Comparison of ENCODE assay signal across 23 cellular contexts in the genomic region with DNA sequence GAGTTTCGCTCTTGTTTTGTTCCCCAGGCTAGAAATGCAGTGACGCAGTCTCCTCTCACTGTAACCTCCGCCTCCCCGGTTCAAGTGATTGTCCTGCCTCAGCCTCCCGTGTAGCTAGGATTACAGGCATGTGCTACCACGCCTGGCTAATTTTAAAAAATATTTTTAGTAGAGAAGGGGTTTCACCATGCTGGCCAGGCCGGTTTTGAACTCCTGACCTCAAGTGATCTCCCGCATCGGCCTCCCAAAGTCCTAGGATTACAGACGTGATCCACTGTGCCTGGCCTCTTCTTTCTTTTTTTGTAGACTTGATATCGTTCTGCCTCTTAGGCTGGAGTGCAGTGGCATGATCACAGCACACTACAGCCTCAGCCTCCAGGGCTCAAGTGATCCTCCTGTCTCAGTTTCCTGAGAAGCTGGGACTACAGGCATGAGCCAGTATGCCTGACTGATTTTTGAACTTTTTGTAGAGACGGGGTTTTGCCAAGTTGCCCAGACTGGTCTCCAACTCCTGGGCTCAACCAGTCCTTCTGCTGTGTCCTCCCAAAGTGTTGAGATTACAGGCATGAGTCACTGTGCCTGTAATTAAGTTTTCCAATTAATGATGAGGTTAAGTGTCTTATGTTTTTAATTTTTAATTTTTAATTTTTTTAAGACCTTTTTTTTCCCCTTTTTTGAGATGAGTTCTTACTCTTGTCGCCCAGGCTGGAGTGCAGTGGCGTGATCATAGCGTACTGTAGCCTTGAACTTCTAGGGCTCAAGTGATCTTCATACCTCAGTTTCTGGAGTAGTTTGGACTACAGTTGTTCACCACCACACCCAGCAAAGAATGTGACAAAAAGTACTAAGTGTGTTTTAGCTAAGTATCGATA. TPM values are rescaled to one million over a fixed set of nuclear protein-coding genes. Genes with fewer than 3 reads are reported as not detected.
A peak's percentile ranks its signal among the peaks of the same experiment; 100 is the strongest.
DNase-seq lines count a peak whose midpoint lies in the region; ATAC-seq, FAIRE-seq and TF ChIP-seq lines count a peak whose summit lies in the region.
"Had no signal": no experiment of that assay in that cellular context is flagged by ENCODE, and none has a peak within 500 bp of the region (broad histone marks: within the 10 kb centered on the region; RNA-seq: fewer than 3 reads in every experiment).

No MANE protein-coding gene starts in this region.

- no peaks in the 10 kb centered on the region for H3K4me1 ChIP-seq in astrocyte (ENCODE audit: insufficient read depth, low read length)
- peaks cover 53% of the 10 kb centered on the region for H3K4me1 ChIP-seq in HepG2 (ENCODE audit: insufficient read depth, low read length)
- H3K4me1 ChIP-seq in thyroid gland: peaks cover 21 to 31% of the 10 kb centered on the region in 2 donors

- H3K9me3 Mint-ChIP-seq in astrocyte (ENCODE audit: unreplicated experiment): no peaks in the 10 kb centered on the region
- H3K9me3 Mint-ChIP-seq: stimulated activated effector memory CD8-positive, alpha-beta T cell treated with anti-CD3 and anti-CD28 coated beads, Interleukin-12 subunit alpha, Interleukin-12 subunit beta, amount 100 ng/mL, for 72 hours had no signal

- FAIRE-seq in astrocyte (lab: Jason Lieb, UNC) (no peak), HepG2 (lab: Jason Lieb, UNC) (no peak)
- FAIRE-seq: TTC549 had no signal

- TF ChIP-seq CTCF in astrocyte (IDR thresholded peaks at IDR 0.05; ENCODE audit: insufficient read depth, low read depth, low read length) (no peak), HepG2 (CRISPR knock-in tag; IDR thresholded peaks at IDR 0.05) (no peak), thyroid gland (IDR thresholded peaks at IDR 0.05) (no peak), omental fat pad (IDR thresholded peaks at IDR 0.05) (no peak)

- no peak overlapping the region for H3K4me3 Mint-ChIP-seq in astrocyte (ENCODE audit: unreplicated experiment)
- H3K4me3 Mint-ChIP-seq: activated CD8-positive, alpha-beta memory T cell treated with anti-CD3 and anti-CD28 coated beads, Interleukin-2, amount 10 ng/mL, durations not matched to agents 7 days and 5 days; stimulated activated effector memory CD8-positive, alpha-beta T cell treated with anti-CD3 and anti-CD28 coated beads, Interleukin-12 subunit alpha, Interleukin-12 subunit beta, amount 100 ng/mL, for 72 hours had no signal

- POLR2A ChIA-PET in HEK293T (lab: Yijun Ruan, JAX): no interaction called here
- POLR2A ChIA-PET in HepG2 (lab: Yijun Ruan, JAX): interaction anchor here (1.3 kb wide), 1 partner anchor 63 kb away, joined by 5 read pairs; no protein-coding TSS in a partner anchor

- BruUV-seq in HepG2 (replicated peaks; lab: Mats Ljungman, UMichigan): no TSS peak

- H3K36me3 Mint-ChIP-seq in astrocyte (ENCODE audit: low read depth, unreplicated experiment): peaks cover 2% of the 10 kb centered on the region

- no peaks in the 10 kb centered on the region for H3K27me3 ChIP-seq in astrocyte (ENCODE audit: insufficient read depth, low read length)
- no peaks in the 10 kb centered on the region for H3K27me3 ChIP-seq in HepG2 (ENCODE audit: control insufficient read depth in 1 of 2, insufficient read depth in 2 of 2, low read length in 2 of 2)
- no peaks in the 10 kb centered on the region for H3K27me3 ChIP-seq in thyroid gland
- H3K27me3 ChIP-seq: adrenal gland, cardiac muscle cell had no signal

- no peak for TF ChIP-seq POLR2A in HepG2 (IDR thresholded peaks at IDR 0.05; ENCODE audit: insufficient read depth in 1 of 2, low read depth in 2 of 2, low read length in 2 of 2)
- no peak for TF ChIP-seq POLR2A in thyroid gland (IDR thresholded peaks at IDR 0.05)

- ATAC-seq in HepG2 (no peak), omental fat pad (ENCODE audit: low FRiP score) (no peak), HG02798 (IDR thresholded peaks at IDR 0.05; ENCODE audit: poor library complexity, unreplicated experiment) (no peak)
- ATAC-seq: activated CD8-positive, alpha-beta memory T cell treated with anti-CD3 and anti-CD28 coated beads, Interleukin-2, amount 10 ng/mL, durations not matched to agents 7 days and 5 days; right cardiac atrium; stimulated activated effector memory CD8-positive, alpha-beta T cell treated with anti-CD3 and anti-CD28 coated beads, Interleukin-12 subunit alpha, Interleukin-12 subunit beta, amount 100 ng/mL, for 72 hours had no signal

- H3K36me3 ChIP-seq in astrocyte (ENCODE audit: insufficient read depth, low read length): no peaks in the 10 kb centered on the region
- peaks cover 0 to 6% of the 10 kb centered on the region in 2 experiments; a peak in 2 of 5 replicates for H3K36me3 ChIP-seq in HepG2 (replicated peaks in 1 of 2; ENCODE audit: control insufficient read depth in 1 of 2, insufficient read depth in 2 of 2, low read length in 2 of 2)
- H3K36me3 ChIP-seq in thyroid gland: no peaks in the 10 kb centered on the region
- H3K36me3 ChIP-seq: adrenal gland, cardiac muscle cell, thoracic aorta had no signal

- H3K27ac ChIP-seq in astrocyte (ENCODE audit: low read depth, low read length): no peak overlapping the region
- H3K27ac ChIP-seq in HepG2 (ENCODE audit: extremely low read length, insufficient read depth, low read length): no peak overlapping the region
- no peak overlapping the region for H3K27ac ChIP-seq in thyroid gland
- H3K27ac ChIP-seq: adrenal gland, cardiac muscle cell, thoracic aorta had no signal

- H3K27ac Mint-ChIP-seq in astrocyte (ENCODE audit: unreplicated experiment): peak overlapping the region; percentile 26
- H3K27ac Mint-ChIP-seq: activated CD8-positive, alpha-beta memory T cell treated with anti-CD3 and anti-CD28 coated beads, Interleukin-2, amount 10 ng/mL, durations not matched to agents 7 days and 5 days had no signal

- CTCF ChIA-PET in HEK293T (lab: Yijun Ruan, JAX): interaction anchor here (2.6 kb wide), 1 partner anchor 8 kb away, joined by 11 read pairs; no protein-coding TSS in a partner anchor
- CTCF ChIA-PET in HepG2 (lab: Yijun Ruan, JAX; ENCODE audit: low intra/inter-chr PET ratio, low total read pairs): no interaction called here

- H3K9me3 ChIP-seq in astrocyte (ENCODE audit: insufficient read depth, low read depth, low read length): no peaks in the 10 kb centered on the region
- no peaks in the 10 kb centered on the region for H3K9me3 ChIP-seq in HepG2 (ENCODE audit: low read length)
- no peaks in the 10 kb centered on the region for H3K9me3 ChIP-seq in thyroid gland
- H3K9me3 ChIP-seq: adrenal gland, thoracic aorta had no signal

- no peaks in the 10 kb centered on the region for H3K27me3 Mint-ChIP-seq in astrocyte (ENCODE audit: low read depth, unreplicated experiment)
- H3K27me3 Mint-ChIP-seq: activated CD8-positive, alpha-beta memory T cell treated with anti-CD3 and anti-CD28 coated beads, Interleukin-2, amount 10 ng/mL, durations not matched to agents 7 days and 5 days had no signal

- H3K4me2 ChIP-seq in astrocyte (ENCODE audit: low read length): no peak overlapping the region
- H3K4me2 ChIP-seq in HepG2 (ENCODE audit: low read depth, low read length): 0 out of 2 replicates have a peak overlapping the region, but pooled peaks have one; percentile 12

- H3K4me1 Mint-ChIP-seq in astrocyte (ENCODE audit: low read depth, unreplicated experiment): peaks cover 12% of the 10 kb centered on the region

- WGBS in HepG2 (ENCODE audit: low lambda C conversion rate): 89% methylated on average over 16 of the region's 16 CpGs
- WGBS in thyroid gland, 2 donors: 48 to 68% methylated on average over 16 of the region's 16 CpGs

- H2AFZ ChIP-seq in astrocyte (ENCODE audit: low read depth, low read length) (no peak overlapping the region), HepG2 (ENCODE audit: low read length) (no peak overlapping the region)

- H3K4me3 ChIP-seq in astrocyte (ENCODE audit: insufficient read depth, low read depth, low read length): no peak overlapping the region
- no peak overlapping the region for H3K4me3 ChIP-seq in HepG2 (replicated peaks in 1 of 3; ENCODE audit: insufficient read depth in 1 of 3, low read depth in 2 of 3, low read length in 3 of 3)
- H3K4me3 ChIP-seq in thyroid gland (replicated peaks in 1 of 3): no peak overlapping the region
- H3K4me3 ChIP-seq: adrenal gland, cardiac muscle cell, thoracic aorta had no signal

- H4K20me1 ChIP-seq in astrocyte (ENCODE audit: insufficient read depth, low read length): peaks cover 80% of the 10 kb centered on the region
- H4K20me1 ChIP-seq in HepG2 (ENCODE audit: insufficient read depth, low read length): peaks cover 45% of the 10 kb centered on the region

- no peak for TF ChIP-seq RAD21 in HepG2 (CRISPR knock-in tag; IDR thresholded peaks at IDR 0.05)

- H3K9ac ChIP-seq in astrocyte (ENCODE audit: low read length) (no peak overlapping the region), HepG2 (ENCODE audit: insufficient read depth, low read depth, low read length) (no peak overlapping the region)

- TF ChIP-seq EP300 in HepG2 (IDR thresholded peaks at IDR 0.05; ENCODE audit: low read depth in 2 of 2, low read length in 2 of 2) (no peak), HepG2 (CRISPR knock-in tag; IDR thresholded peaks at IDR 0.05; ENCODE audit: borderline replicate concordance) (no peak)

- in situ Hi-C loops in HepG2 (cut with HindIII; ENCODE audit: extremely low pct_ligation_motif_present, low pct_unique_long_range_greater_than_20kb): no loop called here

- H3K79me2 ChIP-seq in astrocyte (ENCODE audit: insufficient read depth, low read length) (peaks cover 93% of the 10 kb centered on the region), HepG2 (ENCODE audit: insufficient read depth, low read length) (peaks cover 80% of the 10 kb centered on the region)

- DNase-seq in HEK293T (ENCODE audit: extremely low spot score) (no peak), astrocyte (ENCODE audit: low read depth) (no peak), HepG2 (ENCODE audit: low spot score) (no peak), thyroid gland (peak; percentile 23 to 33), omental fat pad (ENCODE audit: low spot score) (no peak), inferior parietal cortex (ENCODE audit: extremely low spot score) (no peak)
- DNase-seq: activated CD4-positive, alpha-beta T cell treated with anti-CD3 and anti-CD28 coated beads for 48 hours; activated CD8-positive, alpha-beta memory T cell treated with anti-CD3 and anti-CD28 coated beads, Interleukin-2, amount 10 ng/mL, durations not matched to agents 7 days and 5 days; adrenal gland; AML-193; dermis blood vessel endothelial cell; EL; H7; nucleus accumbens; right cardiac atrium; RPMI8226; stimulated activated CD4-positive, alpha-beta T cell treated with anti-CD3 and anti-CD28 coated beads, Interleukin-15, amount 100 ng/mL, for 24 hours; SW 1271 had no signal

- intact Hi-C loops in HepG2 (cut with micrococcal nuclease; ENCODE audit: unreplicated experiment): no loop called here
- intact Hi-C loops in thyroid gland (cut with DNase I): no loop called here

RNA-seq across cellular contexts. Expression of a gene that starts 10.2 kb away (rescaled TPM):
- total RNA-seq in astrocyte (31.0 and 31.7 TPM in 2 replicates), HepG2 (2016; rRNA removed; fragmentation: Illumina TruSeq; extraction: Trizol) (11.1 and 14.8 TPM in 2 replicates), thyroid gland (10 to 100 TPM in 3 of 4 donors, 1 to 10 TPM in 1; 9.4 to 14.2 (median 11.3) TPM), omental fat pad (10 to 100 TPM; 12.6 to 20.9 (median 15.7) TPM)
- total RNA-seq in HepG2 (2016; cell fraction: cytosol; rRNA removed; fragmentation: Illumina TruSeq; extraction: Trizol; ENCODE audit: low read depth): 5.2 and 6.2 TPM in 2 replicates
- 10.9 and 13.8 TPM in 2 replicates for total RNA-seq in HepG2 (2016; cell fraction: insoluble cytoplasmic fraction; rRNA removed; fragmentation: Illumina TruSeq; extraction: Trizol)
- total RNA-seq in HepG2 (2016; cell fraction: membrane; rRNA removed; fragmentation: Illumina TruSeq; extraction: Trizol): 6.6 and 7.2 TPM in 2 replicates
- 15.7 and 18.1 TPM in 2 replicates for total RNA-seq in HepG2 (2016; cell fraction: nucleus; rRNA removed; fragmentation: Illumina TruSeq; extraction: Trizol)
- polyA plus RNA-seq in HepG2 (2011; rRNA removed): 10.2 and 10.5 TPM in 2 replicates
- polyA plus RNA-seq in HepG2 (2011; cell fraction: cytosol; rRNA removed): 5.8 and 9.2 TPM in 2 replicates
- polyA plus RNA-seq in HepG2 (2011; cell fraction: nucleus; rRNA removed): 7.8 and 8.1 TPM in 2 replicates
- polyA plus RNA-seq in HepG2 (2012): 12.0 and 12.1 TPM in 2 replicates
- 0.57 and 0.69 TPM in 2 replicates for polyA plus RNA-seq in HepG2 (2016; cell fraction: cytosol; fragmentation: Illumina TruSeq; extraction: Trizol; ENCODE audit: low read depth)
- polyA plus RNA-seq in HepG2 (2016; cell fraction: insoluble cytoplasmic fraction; fragmentation: Illumina TruSeq; extraction: Trizol; ENCODE audit: low read depth): 14.2 and 16.0 TPM in 2 replicates
- polyA plus RNA-seq in HepG2 (2016; cell fraction: membrane; fragmentation: Illumina TruSeq; extraction: Trizol; ENCODE audit: low read depth): 1.9 and 2.5 TPM in 2 replicates
- 19.9 and 20.7 TPM in 2 replicates for polyA plus RNA-seq in HepG2 (2016; cell fraction: nucleus; fragmentation: Illumina TruSeq; extraction: Trizol; ENCODE audit: insufficient read depth, low read depth)
- polyA minus RNA-seq in HepG2 (2011; rRNA and poly(A)+ RNA removed; ENCODE audit: low replicate concordance): 15.4 and 22.7 TPM in 2 replicates
- polyA minus RNA-seq in HepG2 (2011; cell fraction: cytosol; rRNA and poly(A)+ RNA removed): 11.9 and 12.5 TPM in 2 replicates
- polyA minus RNA-seq in HepG2 (2011; cell fraction: nucleus; rRNA and poly(A)+ RNA removed): 25.1 TPM in 2 replicates

Comparison
In these comparisons a context has a peak if more than half of its experiments do, and no peak if none do; other contexts are left out.
1. DNase-seq: peak in thyroid gland (2 of 2); none in HEK293T (single experiment), astrocyte (single experiment), HepG2 (single experiment), omental fat pad (single experiment) and inferior parietal cortex (single experiment).